Comparison of ENCODE assay signal across 8 cellular contexts in the genomic region with DNA sequence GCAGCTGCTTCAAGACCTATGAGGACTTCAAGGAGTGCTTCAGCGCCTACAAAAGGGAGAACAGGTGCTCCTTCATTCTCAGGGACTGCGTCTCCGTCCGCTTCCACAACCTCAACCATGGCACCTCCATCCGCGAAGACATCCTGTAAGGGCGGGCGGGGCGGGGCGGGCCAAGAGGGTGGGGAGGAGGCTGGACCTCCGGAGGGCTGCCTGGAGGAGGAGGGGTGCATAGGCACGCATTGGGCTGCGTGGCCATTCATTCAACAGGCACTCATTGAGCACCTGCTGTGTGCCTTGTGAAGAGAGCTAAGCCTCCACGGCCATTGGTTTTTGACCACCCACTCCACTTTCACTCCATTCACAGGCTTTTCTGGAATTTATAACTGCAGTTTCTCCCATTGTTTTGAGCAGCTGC. TPM values are rescaled to one million over a fixed set of nuclear protein-coding genes. Genes with fewer than 3 reads are reported as not detected.
DNase-seq lines count a peak whose midpoint lies in the region; ATAC-seq and TF ChIP-seq lines count a peak whose summit lies in the region.

No MANE protein-coding gene starts in this region.

- H3K9me3 Mint-ChIP-seq in activated CD8-positive, alpha-beta memory T cell treated with anti-CD3 and anti-CD28 coated beads, Interleukin-2, amount 10 ng/mL, durations not matched to agents 7 days and 5 days (ENCODE audit: low read depth), result no peaks in the 10 kb centered on the region

- H4K20me1 ChIP-seq in OCI-LY1 (ENCODE audit: insufficient read depth, low read length), result no peaks in the 10 kb centered on the region

- H3K4me1 ChIP-seq in OCI-LY1 (ENCODE audit: insufficient read depth, low read length, severe bottlenecking) (peaks cover 41% of the 10 kb centered on the region), colonic mucosa (peaks cover 17% of the 10 kb centered on the region), muscle layer of duodenum (ENCODE audit: control insufficient read depth in 1 of 2, insufficient read depth in 2 of 2, low read length in 2 of 2) (peaks cover 3 to 35% of the 10 kb centered on the region in 2 donors)

- H3K4me2 ChIP-seq in OCI-LY1 (ENCODE audit: low read length), result peak overlapping the region; percentile 79

- CTCF ChIA-PET in activated CD8-positive, alpha-beta memory T cell treated with anti-CD3 and anti-CD28 coated beads, Interleukin-2, amount 10 ng/mL, durations not matched to agents 7 days and 5 days (lab: Charles Lee), result interaction anchor here (1.1 to 1.7 kb wide), 4 partner anchors 15 to 58 kb away, joined by 3 to 8 read pairs (median 3); a partner anchor contains a TSS

- H3F3A ChIP-seq in OCI-LY1 (ENCODE audit: insufficient read depth, low read length), result no peaks in the 10 kb centered on the region

- H3K27ac ChIP-seq in OCI-LY1 (ENCODE audit: low read depth, low read length, poor library complexity, severe bottlenecking) (peak overlapping the region; percentile 77), colonic mucosa (peak overlapping the region; percentile 80), muscle layer of duodenum (ENCODE audit: low read length) (peak overlapping the region; percentile 84)

- H3K9me2 ChIP-seq in OCI-LY1 (ENCODE audit: low read depth, low read length), result no peaks in the 10 kb centered on the region

- peak overlapping the region; percentile 73 for H3K9ac ChIP-seq in OCI-LY1 (ENCODE audit: low read length)
- peak overlapping the region; percentile 75 to 87 for H3K9ac ChIP-seq in colonic mucosa (ENCODE audit: low read depth in 2 of 2, low read length in 2 of 2)

- H3K4me3 Mint-ChIP-seq in activated CD8-positive, alpha-beta memory T cell treated with anti-CD3 and anti-CD28 coated beads, Interleukin-2, amount 10 ng/mL, durations not matched to agents 7 days and 5 days, result peak overlapping the region; percentile 96

- H3K27ac Mint-ChIP-seq in activated CD8-positive, alpha-beta memory T cell treated with anti-CD3 and anti-CD28 coated beads, Interleukin-2, amount 10 ng/mL, durations not matched to agents 7 days and 5 days, result peak overlapping the region; percentile 99

- H3K27me3 Mint-ChIP-seq in activated CD8-positive, alpha-beta memory T cell treated with anti-CD3 and anti-CD28 coated beads, Interleukin-2, amount 10 ng/mL, durations not matched to agents 7 days and 5 days, result no peaks in the 10 kb centered on the region

- H3K27me3 ChIP-seq in OCI-LY1 (ENCODE audit: insufficient read depth, low read length) (no peaks in the 10 kb centered on the region), colonic mucosa (no peaks in the 10 kb centered on the region), muscle layer of duodenum (ENCODE audit: low read depth, low read length) (no peaks in the 10 kb centered on the region)

- peak; percentile 42 for ATAC-seq in activated CD8-positive, alpha-beta memory T cell treated with anti-CD3 and anti-CD28 coated beads, Interleukin-2, amount 10 ng/mL, durations not matched to agents 7 days and 5 days
- peak; percentile 7 for ATAC-seq in HG02588 (IDR thresholded peaks at IDR 0.05; ENCODE audit: unreplicated experiment)

- H3K9me3 ChIP-seq in OCI-LY1 (ENCODE audit: low read length), result no peaks in the 10 kb centered on the region
- no peaks in the 10 kb centered on the region for H3K9me3 ChIP-seq in colonic mucosa
- H3K9me3 ChIP-seq in muscle layer of duodenum (ENCODE audit: control insufficient read depth in 1 of 2, low read length in 2 of 2), result no peaks in the 10 kb centered on the region

- peaks cover 13% of the 10 kb centered on the region for H3K36me3 Mint-ChIP-seq in activated CD8-positive, alpha-beta memory T cell treated with anti-CD3 and anti-CD28 coated beads, Interleukin-2, amount 10 ng/mL, durations not matched to agents 7 days and 5 days

- TF ChIP-seq CTCF in OCI-LY1 (IDR thresholded peaks at IDR 0.05; ENCODE audit: low read length), result no peak
- TF ChIP-seq CTCF in colonic mucosa (IDR thresholded peaks at IDR 0.05), result no peak

- H3K4me3 ChIP-seq in OCI-LY1 (ENCODE audit: low read depth, low read length, poor library complexity, severe bottlenecking), result peak overlapping the region; percentile 84
- H3K4me3 ChIP-seq in colonic mucosa, result peak overlapping the region; percentile 91
- H3K4me3 ChIP-seq in muscle layer of duodenum (ENCODE audit: low read depth in 1 of 2, low read length in 2 of 2), result peak overlapping the region; percentile 92 to 99

- H3K4me1 Mint-ChIP-seq in activated CD8-positive, alpha-beta memory T cell treated with anti-CD3 and anti-CD28 coated beads, Interleukin-2, amount 10 ng/mL, durations not matched to agents 7 days and 5 days, result peaks cover 45% of the 10 kb centered on the region

- DNase-seq in activated CD8-positive, alpha-beta memory T cell treated with anti-CD3 and anti-CD28 coated beads, Interleukin-2, amount 10 ng/mL, durations not matched to agents 7 days and 5 days, result peak; percentile 74
- DNase-seq in activated CD8-positive, alpha-beta memory T cell treated with anti-CD3 and anti-CD28 coated beads for 24 hours, result no peak
- DNase-seq in colonic mucosa (no peak), dermis blood vessel endothelial cell (no peak), NCI-H524 treated with DMSO at 0.1 percent for 48 hours (lab: John Stamatoyannopoulos, UW) (no peak)

- intact Hi-C loops in colonic mucosa (cut with DNase I), result no loop called here

- H2AFZ ChIP-seq in OCI-LY1 (ENCODE audit: low read length), result no peak overlapping the region

- H3K79me2 ChIP-seq in OCI-LY1 (ENCODE audit: insufficient read depth, low read length), result peaks cover 7% of the 10 kb centered on the region; the same call in 1 of the 2 replicates

- H3K36me3 ChIP-seq in OCI-LY1 (ENCODE audit: insufficient read depth, low read length) (peaks cover 8% of the 10 kb centered on the region; the same call in 1 of the 2 replicates), colonic mucosa (no peaks in the 10 kb centered on the region), muscle layer of duodenum (ENCODE audit: control insufficient read depth in 1 of 2, insufficient read depth in 2 of 2, low read length in 2 of 2) (peaks cover 10% of the 10 kb centered on the region in 2 donors)

RNA-seq across cellular contexts. Expression of a gene that starts 0.4 kb away (rescaled TPM):
- total RNA-seq in activated CD8-positive, alpha-beta memory T cell treated with anti-CD3 and anti-CD28 coated beads, Interleukin-2, amount 10 ng/mL, durations not matched to agents 7 days and 5 days, result 1 to 10 TPM; 4.5 to 6.5 TPM
- total RNA-seq in colonic mucosa, result 1 to 10 TPM; 4.6 to 5.2 TPM
- 8.7 and 11.9 TPM in 2 replicates for total RNA-seq in dermis blood vessel endothelial cell

RNA-seq across cellular contexts. Expression of a gene that starts 0.7 kb away (rescaled TPM):
- total RNA-seq in activated CD8-positive, alpha-beta memory T cell treated with anti-CD3 and anti-CD28 coated beads, Interleukin-2, amount 10 ng/mL, durations not matched to agents 7 days and 5 days, result 10 to 100 TPM; 36.1 TPM
- total RNA-seq in colonic mucosa, result 10 to 100 TPM; 49.8 to 58.5 TPM
- 28.7 and 42.5 TPM in 2 replicates for total RNA-seq in dermis blood vessel endothelial cell

RNA-seq across cellular contexts. Expression of a gene that starts 23.2 kb away (rescaled TPM):
- 1 to 10 TPM; 2.2 to 4.4 TPM for total RNA-seq in activated CD8-positive, alpha-beta memory T cell treated with anti-CD3 and anti-CD28 coated beads, Interleukin-2, amount 10 ng/mL, durations not matched to agents 7 days and 5 days
- total RNA-seq in colonic mucosa (10 to 100 TPM; 13.3 to 13.4 TPM), dermis blood vessel endothelial cell (4.1 and 5.4 TPM in 2 replicates)

RNA-seq across cellular contexts. Expression of a gene that starts 24.2 kb away (rescaled TPM):
- total RNA-seq in activated CD8-positive, alpha-beta memory T cell treated with anti-CD3 and anti-CD28 coated beads, Interleukin-2, amount 10 ng/mL, durations not matched to agents 7 days and 5 days, result 1 to 10 TPM in 1 of 2 experiments, under 1 TPM in 1; 0.96 to 1.1 TPM
- total RNA-seq in colonic mucosa (10 to 100 TPM; 11.2 to 12.6 TPM), dermis blood vessel endothelial cell (22.6 and 35.7 TPM in 2 replicates)

RNA-seq across cellular contexts. Expression of a gene that starts 29.6 kb away (rescaled TPM):
- 1 to 10 TPM in 1 of 2 experiments, under 1 TPM in 1; 0.55 to 1.2 TPM for total RNA-seq in activated CD8-positive, alpha-beta memory T cell treated with anti-CD3 and anti-CD28 coated beads, Interleukin-2, amount 10 ng/mL, durations not matched to agents 7 days and 5 days
- total RNA-seq in colonic mucosa (1 to 10 TPM; 1.5 TPM), dermis blood vessel endothelial cell (1.0 and 1.2 TPM in 2 replicates)
